In the genomic region with DNA sequence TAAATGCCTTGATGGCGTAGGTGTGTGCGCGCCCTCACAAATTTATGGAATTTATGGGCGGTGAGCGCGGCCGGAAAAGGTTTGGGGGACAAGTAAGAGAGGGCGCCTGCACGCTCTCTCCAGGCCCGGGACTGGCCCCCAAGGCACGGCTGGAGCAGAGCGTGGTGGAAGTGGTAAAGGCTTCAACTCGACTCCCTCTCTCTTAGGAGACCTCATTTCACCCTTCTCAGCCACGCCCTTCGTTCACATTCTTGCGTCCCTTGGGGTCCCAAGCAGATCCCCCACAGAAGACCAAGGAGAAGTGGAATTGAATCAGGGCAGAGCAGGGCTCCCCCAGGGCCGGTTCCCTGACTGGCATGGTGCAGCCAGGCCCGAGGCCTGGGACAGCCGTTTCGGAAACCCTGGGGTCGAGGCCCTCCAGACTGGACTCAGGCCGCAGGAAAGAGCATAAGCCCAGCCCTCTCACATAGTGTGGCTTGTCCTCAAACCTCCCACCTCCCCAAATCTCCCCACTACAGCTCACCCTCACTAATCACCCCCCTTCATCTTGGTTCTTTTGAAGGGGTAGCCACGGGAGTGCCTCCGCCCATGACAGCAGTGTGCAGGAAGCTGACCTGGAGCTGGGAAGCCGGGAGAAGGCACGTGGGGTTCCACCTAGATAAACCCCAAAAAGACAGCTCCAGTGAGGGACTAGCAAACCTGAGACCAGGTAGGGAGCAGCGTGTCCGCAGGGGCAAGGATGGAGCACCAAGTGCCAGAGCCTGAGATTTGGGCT, we compare ENCODE assay signal across 1 cellular context.
TF ChIP-seq lines count a peak whose summit lies in the region.

No MANE protein-coding gene starts in this region.

TF ChIP-seq in H1, 55 proteins besides CTCF, POLR2A, EP300 and RAD21:
- no peak for TF ChIP-seq TEAD4 (IDR thresholded peaks at IDR 0.05; ENCODE audit: low read depth, low read length)
- TF ChIP-seq, protein P1, sequence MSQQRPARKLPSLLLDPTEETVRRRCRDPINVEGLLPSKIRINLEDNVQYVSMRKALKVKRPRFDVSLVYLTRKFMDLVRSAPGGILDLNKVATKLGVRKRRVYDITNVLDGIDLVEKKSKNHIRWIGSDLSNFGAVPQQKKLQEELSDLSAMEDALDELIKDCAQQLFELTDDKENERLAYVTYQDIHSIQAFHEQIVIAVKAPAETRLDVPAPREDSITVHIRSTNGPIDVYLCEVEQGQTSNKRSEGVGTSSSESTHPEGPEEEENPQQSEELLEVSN (IDR thresholded peaks at IDR 0.05) = peak; percentile 84
- no peak for TF ChIP-seq GTF2F1 (IDR thresholded peaks at IDR 0.05; ENCODE audit: borderline replicate concordance, low read depth, low read length)
- TF ChIP-seq CREB1 (IDR thresholded peaks at IDR 0.05) = no peak
- TF ChIP-seq SUZ12 (IDR thresholded peaks at IDR 0.05; ENCODE audit: low read length) = peak; percentile 42; the same call in 1 of the 2 replicates
- no peak for TF ChIP-seq FOSL1 (IDR thresholded peaks at IDR 0.05; ENCODE audit: insufficient read depth, low read depth, low read length)
- TF ChIP-seq CTBP2 (IDR thresholded peaks at IDR 0.05; ENCODE audit: borderline replicate concordance, insufficient read depth, insufficient read length, low read length) = no peak
- no peak for TF ChIP-seq RXRA (IDR thresholded peaks at IDR 0.05; ENCODE audit: insufficient read depth, low read depth, low read length)
- no peak for TF ChIP-seq EGR1 (IDR thresholded peaks at IDR 0.05; ENCODE audit: borderline replicate concordance, low read depth, low read length)
- no peak for TF ChIP-seq ZNF274 (IDR thresholded peaks at IDR 0.05; ENCODE audit: borderline replicate concordance, extremely low read depth, low read length)
- TF ChIP-seq BACH1 (IDR thresholded peaks at IDR 0.05; ENCODE audit: low read length) = no peak
- no peak for TF ChIP-seq CHD2 (IDR thresholded peaks at IDR 0.05; ENCODE audit: low read length)
- TF ChIP-seq KDM4A (IDR thresholded peaks at IDR 0.05; ENCODE audit: low read depth, low read length, severe bottlenecking) = no peak
- TF ChIP-seq YY1 (IDR thresholded peaks at IDR 0.05; ENCODE audit: low read depth, low read length) = no peak
- no peak for TF ChIP-seq NRF1 (IDR thresholded peaks at IDR 0.05; ENCODE audit: low read depth, low read length)
- no peak for TF ChIP-seq SP2 (IDR thresholded peaks at IDR 0.05; ENCODE audit: low read length)
- peak; percentile 88 for TF ChIP-seq RNF2 (IDR thresholded peaks at IDR 0.05; ENCODE audit: borderline replicate concordance, low read depth, low read length, missing control alignments, poor library complexity, severe bottlenecking)
- TF ChIP-seq RBBP5 (IDR thresholded peaks at IDR 0.05; ENCODE audit: borderline replicate concordance, low read depth, low read length) = no peak
- TF ChIP-seq EZH2 (IDR thresholded peaks at IDR 0.05; ENCODE audit: low read depth, low read length, severe bottlenecking) = peak; percentile 71
- no peak for TF ChIP-seq CBX8 (IDR thresholded peaks at IDR 0.05; ENCODE audit: borderline replicate concordance, low read depth, low read length)
- TF ChIP-seq ASH2L (IDR thresholded peaks at IDR 0.05; ENCODE audit: low read length) = no peak
- no peak for TF ChIP-seq SP4 (IDR thresholded peaks at IDR 0.05; ENCODE audit: low read length)
- TF ChIP-seq, protein P2, sequence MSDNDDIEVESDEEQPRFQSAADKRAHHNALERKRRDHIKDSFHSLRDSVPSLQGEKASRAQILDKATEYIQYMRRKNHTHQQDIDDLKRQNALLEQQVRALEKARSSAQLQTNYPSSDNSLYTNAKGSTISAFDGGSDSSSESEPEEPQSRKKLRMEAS (IDR thresholded peaks at IDR 0.05) = peak; percentile 61
- TF ChIP-seq CBX5 (IDR thresholded peaks at IDR 0.05; ENCODE audit: low read depth, low read length) = no peak
